ENCODE assay signal across 8 cellular contexts in the genomic region with DNA sequence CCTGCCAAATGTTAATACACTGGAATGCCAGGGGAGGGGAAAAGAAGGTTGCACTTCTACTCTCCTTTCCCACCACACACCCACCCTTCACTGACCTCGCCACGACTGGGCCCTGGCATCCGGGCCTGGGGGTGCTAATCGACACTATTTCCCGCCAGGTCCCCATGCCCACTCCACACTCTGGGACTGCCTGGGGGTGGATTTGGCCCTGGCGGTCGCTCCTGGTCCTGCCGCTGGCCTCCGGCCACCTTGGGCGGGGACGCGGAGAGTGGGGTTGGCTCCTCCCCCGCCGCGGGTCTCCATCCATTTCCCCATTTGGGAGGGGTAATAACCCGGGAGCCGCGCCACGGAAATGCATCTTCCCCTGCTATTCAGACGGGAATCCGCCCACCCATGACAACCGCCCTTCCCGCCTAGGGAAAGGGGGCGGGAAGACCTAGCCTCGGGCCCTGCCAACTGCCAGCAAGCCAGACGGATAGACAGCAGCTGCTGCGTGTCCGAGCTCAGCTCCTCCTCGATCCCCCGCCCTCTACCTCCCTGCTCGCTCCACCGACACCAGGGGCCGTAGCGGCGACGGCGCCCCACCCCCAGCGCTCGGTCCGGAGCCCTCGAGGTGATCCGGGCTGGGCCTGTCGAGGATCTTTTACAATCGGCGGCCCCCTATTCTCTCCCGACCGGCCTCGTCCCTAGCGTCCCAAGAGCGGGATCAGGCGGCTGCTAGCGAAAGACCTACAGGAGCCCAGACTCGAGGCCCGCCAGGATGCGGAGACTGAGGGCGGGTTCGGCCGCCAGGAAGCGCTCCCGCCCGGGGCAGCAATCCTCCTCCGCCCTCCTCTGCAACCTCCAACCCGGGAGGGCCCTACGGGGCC.
DNase-seq lines count a peak whose midpoint lies in the region; ATAC-seq and TF ChIP-seq lines count a peak whose summit lies in the region.

No MANE protein-coding gene starts in this region.

- no peak overlapping the region for H2BK5ac ChIP-seq in mesendoderm (ENCODE audit: low read length)

- H4K8ac ChIP-seq in mesendoderm (ENCODE audit: low read depth, low read length), result no peak overlapping the region

- TF ChIP-seq CTCF in stomach (IDR thresholded peaks at IDR 0.05), result peak in 5 of 7 experiments; percentile 32 to 48 (median 36)

- ATAC-seq in HG03354 (IDR thresholded peaks at IDR 0.05; ENCODE audit: poor library complexity, severe bottlenecking, unreplicated experiment), result peak; percentile 81
- ATAC-seq in activated T-cell treated with anti-CD3 and anti-CD28 coated beads, Interleukin-2, amount 50 U/mL, for 4 hours, result peak; percentile 16 to 39

- H3K4me2 ChIP-seq in BLaER1 (peak overlapping the region; percentile 82), mesendoderm (ENCODE audit: low read length) (peak overlapping the region; percentile 61)

- H3K9me3 ChIP-seq in BLaER1, result 0 out of 2 replicates have a peak, but pooled peaks cover 4% of the 10 kb centered on the region
- H3K9me3 ChIP-seq in stomach, result no peaks in the 10 kb centered on the region

- H3K4me3 Mint-ChIP-seq in activated T-cell treated with anti-CD3 and anti-CD28 coated beads, Interleukin-2, amount 50 U/mL, for 4 hours, result peak overlapping the region; percentile 80

- H2BK15ac ChIP-seq in mesendoderm (replicated peaks; ENCODE audit: low read depth), result no peak overlapping the region

- intact Hi-C loops in stomach (cut with DNase I; ENCODE audit: low total_unique reads), result no loop called here

- H3K79me2 ChIP-seq in mesendoderm (ENCODE audit: control insufficient read depth, insufficient read depth, low read length), result no peaks in the 10 kb centered on the region

- peaks cover 24% of the 10 kb centered on the region for H3K4me1 ChIP-seq in BLaER1
- peaks cover 4% of the 10 kb centered on the region for H3K4me1 ChIP-seq in mesendoderm (ENCODE audit: control insufficient read depth, low read depth, low read length)
- peaks cover 0 to 17% (median 10%) of the 10 kb centered on the region in 4 donors for H3K4me1 ChIP-seq in stomach

- no peak overlapping the region for H2AK5ac ChIP-seq in mesendoderm (ENCODE audit: low read length)

- H4K20me1 ChIP-seq in BLaER1, result no peaks in the 10 kb centered on the region; the same call in 1 of the 2 replicates

- no peaks in the 10 kb centered on the region for H3K36me3 Mint-ChIP-seq in activated T-cell treated with anti-CD3 and anti-CD28 coated beads, Interleukin-2, amount 50 U/mL, for 4 hours (ENCODE audit: insufficient read depth)

- H3K36me3 ChIP-seq in BLaER1, result peaks cover 15% of the 10 kb centered on the region; the same call in 1 of the 2 replicates
- H3K36me3 ChIP-seq in mesendoderm (ENCODE audit: control insufficient read depth, insufficient read depth, low read length), result no peaks in the 10 kb centered on the region
- peaks cover 0 to 6% (median 2%) of the 10 kb centered on the region in 4 donors for H3K36me3 ChIP-seq in stomach

- H3K4me3 ChIP-seq in BLaER1, result peak overlapping the region; percentile 67
- H3K4me3 ChIP-seq in mesendoderm (ENCODE audit: low read length), result no peak overlapping the region
- peak overlapping the region; percentile 44 to 50 (median 48) for H3K4me3 ChIP-seq in stomach

- no peak overlapping the region for H3K23ac ChIP-seq in mesendoderm (ENCODE audit: low read length)

- H3K27me3 ChIP-seq in BLaER1 (peaks cover 98% of the 10 kb centered on the region), mesendoderm (ENCODE audit: insufficient read depth, low read length, poor library complexity) (no peaks in the 10 kb centered on the region), stomach (no peaks in the 10 kb centered on the region)

- no peak overlapping the region for H2BK120ac ChIP-seq in mesendoderm (ENCODE audit: low read depth, low read length)

- H3K27me3 Mint-ChIP-seq in activated T-cell treated with anti-CD3 and anti-CD28 coated beads, Interleukin-2, amount 50 U/mL, for 4 hours (ENCODE audit: low read depth), result no peaks in the 10 kb centered on the region

- no peaks in the 10 kb centered on the region for H3K79me1 ChIP-seq in mesendoderm (ENCODE audit: low read length)

- no peak overlapping the region for H3K18ac ChIP-seq in mesendoderm (ENCODE audit: low read length)

- DNase-seq in GM19238 (ENCODE audit: insufficient read length, low spot score) (peak; percentile 45), NCI-H774 (lab: John Stamatoyannopoulos, UW) (peak; percentile 81), epithelial cell of prostate (ENCODE audit: low read depth, low spot score) (no peak), mesendoderm (peak; percentile 86), stomach (peak; percentile 64)
- DNase-seq in activated T-cell treated with anti-CD3 and anti-CD28 coated beads, Interleukin-2, amount 50 U/mL, for 4 hours, result peak; percentile 8

- H3K27ac ChIP-seq in BLaER1 (peak overlapping the region; percentile 87), epithelial cell of prostate (peak overlapping the region; percentile 79), mesendoderm (ENCODE audit: low read depth, low read length) (peak overlapping the region; percentile 62), stomach (peak overlapping the region; percentile 77 to 88 (median 85))

- no peak for TF ChIP-seq POLR2A in stomach (IDR thresholded peaks at IDR 0.05)

- no peak overlapping the region for H4K5ac ChIP-seq in mesendoderm (ENCODE audit: low read length)

- no peak for TF ChIP-seq EP300 in stomach (IDR thresholded peaks at IDR 0.05)

- peak overlapping the region; percentile 67 for H3K56ac ChIP-seq in mesendoderm (ENCODE audit: low read length)

- peak overlapping the region; percentile 78 for H3K9ac ChIP-seq in BLaER1
- peak overlapping the region; percentile 53 for H3K9ac ChIP-seq in mesendoderm (ENCODE audit: low read length)

- H3K4ac ChIP-seq in mesendoderm (ENCODE audit: low read depth, low read length), result no peak overlapping the region

- H3K4me1 Mint-ChIP-seq in activated T-cell treated with anti-CD3 and anti-CD28 coated beads, Interleukin-2, amount 50 U/mL, for 4 hours (ENCODE audit: low read depth), result peaks cover 16% of the 10 kb centered on the region

- no CpG with 5 or more reads among the region's 64 CpGs for WGBS in mesendoderm (ENCODE audit: extremely low coverage, insufficient coverage, low lambda C conversion rate)
- WGBS in stomach, 5 donors, result 0 to 27% (median 7%) methylated on average over 4 to 63 of the region's 64 CpGs

- no peaks in the 10 kb centered on the region for H3K9me3 Mint-ChIP-seq in activated T-cell treated with anti-CD3 and anti-CD28 coated beads, Interleukin-2, amount 50 U/mL, for 4 hours
